9 cellular contexts compared by ENCODE assay signal in the genomic region with DNA sequence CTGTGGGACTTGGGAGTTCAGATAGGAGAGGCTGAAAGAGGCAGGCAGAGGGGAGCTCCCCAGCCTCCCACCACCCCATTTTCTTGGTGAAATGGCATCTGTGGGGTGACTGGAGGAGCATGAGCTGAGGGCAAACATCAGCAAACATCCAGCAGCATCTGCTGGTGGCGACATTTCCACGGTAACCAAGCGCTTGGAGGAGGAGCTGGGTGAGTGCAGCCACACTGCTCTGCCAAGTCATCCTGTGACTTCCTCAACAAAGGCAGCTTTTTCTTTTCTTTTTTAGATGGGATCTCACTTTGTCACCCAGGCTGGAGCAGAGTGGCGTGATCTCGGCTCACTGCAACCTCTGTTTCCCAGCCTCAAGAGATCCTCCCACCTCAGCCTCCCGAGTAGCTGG. TPM values are rescaled to one million over a fixed set of nuclear protein-coding genes. Genes with fewer than 3 reads are reported as not detected.
DNase-seq lines count a peak whose midpoint lies in the region; ATAC-seq and TF ChIP-seq lines count a peak whose summit lies in the region.
"Had no signal": no experiment of that assay in that cellular context is flagged by ENCODE, and none has a peak within 500 bp of the region (broad histone marks: within the 10 kb centered on the region; RNA-seq: fewer than 3 reads in every experiment).

No MANE protein-coding gene starts in this region.

- H3K27ac Mint-ChIP-seq in WTC11: no peak overlapping the region

- no peak for TF ChIP-seq CTCF in WTC11 (IDR thresholded peaks at IDR 0.05)
- no peak for TF ChIP-seq CTCF in coronary artery (IDR thresholded peaks at IDR 0.05)

- H3K27ac ChIP-seq in coronary artery: no peak overlapping the region

- ATAC-seq in WTC11: peak; percentile 45; the same call in 1 of the 2 replicates
- no peak for ATAC-seq in HG03045 (IDR thresholded peaks at IDR 0.05; ENCODE audit: unreplicated experiment)

- H3K9me3 Mint-ChIP-seq in WTC11: no peaks in the 10 kb centered on the region

- no peaks in the 10 kb centered on the region for H3K27me3 Mint-ChIP-seq in WTC11 (ENCODE audit: low read depth)

- no peak overlapping the region for H3K4me3 ChIP-seq in coronary artery

- peaks cover 24% of the 10 kb centered on the region for H3K4me1 Mint-ChIP-seq in WTC11

- peak; percentile 20 for DNase-seq in AG08395 (ENCODE audit: low spot score)
- DNase-seq in GDM1 (lab: John Stamatoyannopoulos, UW): peak; percentile 52
- no peak for DNase-seq in WTC11 (ENCODE audit: low spot score)
- peak; percentile 9 to 62 for DNase-seq in hippocampal formation (lab: John Stamatoyannopoulos, UW)
- no peak for DNase-seq in NCI-H2107 (lab: John Stamatoyannopoulos, UW)
- DNase-seq in NCI-H2081 (lab: John Stamatoyannopoulos, UW): no peak
- no peak for DNase-seq in coronary artery (ENCODE audit: low spot score)

- H3K4me3 Mint-ChIP-seq in WTC11: no peak overlapping the region

- POLR2A ChIA-PET in WTC11 (lab: Charles Lee): interaction anchor here (0.8 kb wide), 1 partner anchor 51 kb away, joined by 3 read pairs; the partner anchor contains the start of gene RBFA

- CTCF ChIA-PET in WTC11 (lab: Charles Lee): interaction anchor here (1.4 to 1.5 kb wide), 2 partner anchors 15 to 51 kb away, joined by 3 to 5 read pairs; partner anchors contain the start of gene RBFA

- peaks cover 32% of the 10 kb centered on the region for H3K36me3 Mint-ChIP-seq in WTC11

TF ChIP-seq in WTC11, 78 proteins besides CTCF, POLR2A, EP300 and RAD21:
- TF ChIP-seq GTF2I (CRISPR knock-in tag; conservative IDR thresholded peaks at IDR 0.05) (no peak), FOXP4 (CRISPR knock-in tag; IDR thresholded peaks at IDR 0.05) (no peak), ATF6 (CRISPR knock-in tag; IDR thresholded peaks at IDR 0.05) (no peak), MLX (CRISPR knock-in tag; IDR thresholded peaks at IDR 0.05) (no peak), IRF2 (CRISPR knock-in tag; IDR thresholded peaks at IDR 0.05; ENCODE audit: borderline replicate concordance, low read depth) (no peak), CREM (CRISPR knock-in tag; IDR thresholded peaks at IDR 0.05) (no peak), EMX1 (CRISPR knock-in tag; IDR thresholded peaks at IDR 0.05) (no peak), NR2C2 (CRISPR knock-in tag; IDR thresholded peaks at IDR 0.05) (no peak), SMAD3 (CRISPR knock-in tag; IDR thresholded peaks at IDR 0.05; ENCODE audit: borderline replicate concordance) (no peak), ZNF423 (CRISPR knock-in tag; IDR thresholded peaks at IDR 0.05) (no peak), USF1 (CRISPR knock-in tag; IDR thresholded peaks at IDR 0.05) (no peak), SP1 (CRISPR knock-in tag; conservative IDR thresholded peaks at IDR 0.05) (no peak), ZNF121 (CRISPR knock-in tag; IDR thresholded peaks at IDR 0.05) (no peak)
- TF ChIP-seq, protein P1, sequence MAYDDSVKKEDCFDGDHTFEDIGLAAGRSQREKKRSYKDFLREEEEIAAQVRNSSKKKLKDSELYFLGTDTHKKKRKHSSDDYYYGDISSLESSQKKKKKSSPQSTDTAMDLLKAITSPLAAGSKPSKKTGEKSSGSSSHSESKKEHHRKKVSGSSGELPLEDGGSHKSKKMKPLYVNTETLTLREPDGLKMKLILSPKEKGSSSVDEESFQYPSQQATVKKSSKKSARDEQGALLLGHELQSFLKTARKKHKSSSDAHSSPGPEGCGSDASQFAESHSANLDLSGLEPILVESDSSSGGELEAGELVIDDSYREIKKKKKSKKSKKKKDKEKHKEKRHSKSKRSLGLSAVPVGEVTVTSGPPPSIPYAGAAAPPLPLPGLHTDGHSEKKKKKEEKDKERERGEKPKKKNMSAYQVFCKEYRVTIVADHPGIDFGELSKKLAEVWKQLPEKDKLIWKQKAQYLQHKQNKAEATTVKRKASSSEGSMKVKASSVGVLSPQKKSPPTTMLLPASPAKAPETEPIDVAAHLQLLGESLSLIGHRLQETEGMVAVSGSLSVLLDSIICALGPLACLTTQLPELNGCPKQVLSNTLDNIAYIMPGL (CRISPR knock-in tag; IDR thresholded peaks at IDR 0.05): no peak
- TF ChIP-seq, protein P2, sequence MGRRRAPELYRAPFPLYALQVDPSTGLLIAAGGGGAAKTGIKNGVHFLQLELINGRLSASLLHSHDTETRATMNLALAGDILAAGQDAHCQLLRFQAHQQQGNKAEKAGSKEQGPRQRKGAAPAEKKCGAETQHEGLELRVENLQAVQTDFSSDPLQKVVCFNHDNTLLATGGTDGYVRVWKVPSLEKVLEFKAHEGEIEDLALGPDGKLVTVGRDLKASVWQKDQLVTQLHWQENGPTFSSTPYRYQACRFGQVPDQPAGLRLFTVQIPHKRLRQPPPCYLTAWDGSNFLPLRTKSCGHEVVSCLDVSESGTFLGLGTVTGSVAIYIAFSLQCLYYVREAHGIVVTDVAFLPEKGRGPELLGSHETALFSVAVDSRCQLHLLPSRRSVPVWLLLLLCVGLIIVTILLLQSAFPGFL (CRISPR knock-in tag; IDR thresholded peaks at IDR 0.05; ENCODE audit: borderline replicate concordance): no peak
- TF ChIP-seq, protein P3, sequence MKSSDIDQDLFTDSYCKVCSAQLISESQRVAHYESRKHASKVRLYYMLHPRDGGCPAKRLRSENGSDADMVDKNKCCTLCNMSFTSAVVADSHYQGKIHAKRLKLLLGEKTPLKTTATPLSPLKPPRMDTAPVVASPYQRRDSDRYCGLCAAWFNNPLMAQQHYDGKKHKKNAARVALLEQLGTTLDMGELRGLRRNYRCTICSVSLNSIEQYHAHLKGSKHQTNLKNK (CRISPR knock-in tag; IDR thresholded peaks at IDR 0.05): no peak
TF ChIP-seq in WTC11: peak in this region for 0.

RNA-seq across cellular contexts. Expression of gene TXNL4A, which starts 5.6 kb away (rescaled TPM):
- total RNA-seq in WTC11 (2021): 144 to 157 TPM (median 148 TPM) in 3 replicates

RNA-seq across cellular contexts. Expression of gene HSBP1L1, which starts 18.3 kb away (rescaled TPM):
- 1.4 to 1.7 TPM (median 1.6 TPM) in 3 replicates for total RNA-seq in WTC11 (2021)
- total RNA-seq: myocyte had no signal

RNA-seq across cellular contexts. Expression of gene SLC66A2, which starts 31.3 kb away (rescaled TPM):
- 15.1 to 20.9 TPM (median 18.6 TPM) in 3 replicates for total RNA-seq in WTC11 (2021)

RNA-seq across cellular contexts. Expression of gene RBFA, which starts 51.5 kb away (rescaled TPM):
- 32.1 to 37.1 TPM (median 33.2 TPM) in 3 replicates for total RNA-seq in WTC11 (2021)

Comparison
In these comparisons a context has a peak if more than half of its experiments do, and no peak if none do; other contexts are left out.
1. DNase-seq: peak in AG08395 (single experiment), GDM1 (single experiment) and hippocampal formation (2 of 2); none in WTC11 (single experiment), NCI-H2107 (single experiment), NCI-H2081 (0 of 2) and coronary artery (single experiment).